Comparison of ENCODE assay signal across 8 cellular contexts in the genomic region with DNA sequence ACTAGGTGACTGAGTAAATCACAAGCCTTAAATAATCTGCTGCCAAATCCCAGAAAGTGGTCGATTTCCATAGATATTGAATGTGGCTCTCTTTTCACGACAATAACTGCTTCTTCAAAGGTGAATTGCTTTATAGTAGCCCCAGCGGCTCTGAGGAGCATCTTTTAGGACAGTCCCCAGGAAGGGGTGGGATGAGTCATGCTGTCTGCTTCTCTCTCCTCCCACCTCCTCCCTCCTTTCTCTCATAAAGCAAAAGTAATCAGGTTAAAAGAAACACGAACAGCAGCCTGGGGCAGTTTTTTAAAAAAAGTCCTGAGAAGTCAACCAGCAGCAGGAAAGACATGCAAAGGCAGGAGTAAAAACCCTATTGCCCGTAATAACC. TPM values are rescaled to one million over a fixed set of nuclear protein-coding genes. Genes with fewer than 3 reads are reported as not detected.
DNase-seq lines count a peak whose midpoint lies in the region; ATAC-seq and TF ChIP-seq lines count a peak whose summit lies in the region.

No MANE protein-coding gene starts in this region.

- peaks cover 31% of the 10 kb centered on the region for H3K4me1 ChIP-seq in SJCRH30

- H3K4me3 Mint-ChIP-seq in activated B cell treated with CpG ODN at 0.5 μM for 24 hours (peak overlapping the region; percentile 62), chondrocyte (ENCODE audit: unreplicated experiment) (peak overlapping the region; percentile 81), osteocyte (ENCODE audit: unreplicated experiment) (peak overlapping the region; percentile 81)

- no peaks in the 10 kb centered on the region for H3K9me3 ChIP-seq in SJCRH30 (replicated peaks)

- peak; percentile 23 for ATAC-seq in activated B cell treated with CpG ODN at 0.5 μM for 24 hours (ENCODE audit: low read depth)

- CTCF ChIA-PET in HEK293T (lab: Yijun Ruan, JAX) (no interaction called here), activated B cell treated with CpG ODN at 0.5 μM for 24 hours (lab: Charles Lee) (no interaction called here)

- intact Hi-C loops in activated B cell treated with CpG ODN at 0.5 μM for 24 hours (cut with micrococcal nuclease), result loop anchor here (2.0 to 10.0 kb wide), 7 partner anchors 25 to 1225 kb away; a partner anchor contains a TSS

- H3K27me3 ChIP-seq in SJCRH30, result no peaks in the 10 kb centered on the region

- H3K4me1 Mint-ChIP-seq in activated B cell treated with CpG ODN at 0.5 μM for 24 hours (peaks cover 42% of the 10 kb centered on the region), chondrocyte (ENCODE audit: low read depth) (peaks cover 32% of the 10 kb centered on the region), osteocyte (ENCODE audit: unreplicated experiment) (peaks cover 33% of the 10 kb centered on the region)

- H3K27ac Mint-ChIP-seq in activated B cell treated with CpG ODN at 0.5 μM for 24 hours (peak overlapping the region; percentile 22), chondrocyte (ENCODE audit: unreplicated experiment) (peak overlapping the region; percentile 90), osteocyte (ENCODE audit: unreplicated experiment) (peak overlapping the region; percentile 40)

- POLR2A ChIA-PET in HEK293T (lab: Yijun Ruan, JAX), result interaction anchor here (7.2 kb wide), 1 partner anchor 17 kb away, joined by 46 read pairs; a partner anchor contains a TSS
- POLR2A ChIA-PET in activated B cell treated with CpG ODN at 0.5 μM for 24 hours (lab: Charles Lee), result no interaction called here

- no peak overlapping the region for H3K4me3 ChIP-seq in SJCRH30

- H3K9me3 Mint-ChIP-seq in activated B cell treated with CpG ODN at 0.5 μM for 24 hours (no peaks in the 10 kb centered on the region), chondrocyte (ENCODE audit: low read depth) (no peaks in the 10 kb centered on the region), osteocyte (ENCODE audit: unreplicated experiment) (no peaks in the 10 kb centered on the region)

- TF ChIP-seq CTCF in activated B cell treated with CpG ODN at 0.5 μM for 24 hours (IDR thresholded peaks at IDR 0.05), result no peak
- peak; percentile 35 for TF ChIP-seq CTCF in chondrocyte (IDR thresholded peaks at IDR 0.05)
- TF ChIP-seq CTCF in osteocyte (IDR thresholded peaks at IDR 0.05), result no peak

- H3K36me3 ChIP-seq in SJCRH30, result no peaks in the 10 kb centered on the region

- H3K36me3 Mint-ChIP-seq in activated B cell treated with CpG ODN at 0.5 μM for 24 hours (ENCODE audit: low read depth) (peaks cover 2% of the 10 kb centered on the region), chondrocyte (ENCODE audit: low read depth) (peaks cover 3% of the 10 kb centered on the region), osteocyte (ENCODE audit: unreplicated experiment) (no peaks in the 10 kb centered on the region)

- DNase-seq in AG20443 (ENCODE audit: low spot score) (peak; percentile 51), HEK293T (ENCODE audit: extremely low spot score) (no peak), activated B cell treated with CpG ODN at 0.5 μM for 24 hours (no peak), chondrocyte (ENCODE audit: low spot score) (no peak), osteocyte (ENCODE audit: extremely low spot score, unreplicated experiment) (no peak), SKM-1 (lab: John Stamatoyannopoulos, UW; ENCODE audit: unreplicated experiment) (no peak), NCI-H524 treated with DMSO at 0.1 percent for 48 hours (lab: John Stamatoyannopoulos, UW) (no peak), SJCRH30 (no peak)

- H3K27ac ChIP-seq in SJCRH30, result no peak overlapping the region

- H3K27me3 Mint-ChIP-seq in activated B cell treated with CpG ODN at 0.5 μM for 24 hours (peaks cover 11% of the 10 kb centered on the region), chondrocyte (ENCODE audit: low read depth) (no peaks in the 10 kb centered on the region), osteocyte (ENCODE audit: unreplicated experiment) (no peaks in the 10 kb centered on the region)

TF ChIP-seq in HEK293T, 16 proteins besides CTCF, POLR2A, EP300 and RAD21:
- no peak for TF ChIP-seq ARNT (IDR thresholded peaks at IDR 0.05)
- peak; percentile 22; the same call in 1 of the 2 replicates for TF ChIP-seq ZNF384 (IDR thresholded peaks at IDR 0.05)

RNA-seq across cellular contexts. Expression of a gene that starts 1.8 kb away (rescaled TPM):
- total RNA-seq in activated B cell treated with CpG ODN at 0.5 μM for 24 hours, result 0.62 and 1.1 TPM in 2 replicates
- total RNA-seq in chondrocyte, result 10.4 to 13.0 TPM (median 11.6 TPM) in 3 replicates
- total RNA-seq in osteocyte, result 10.6 and 12.4 TPM in 2 replicates
- 1.3 and 2.4 TPM in 2 replicates for total RNA-seq in SJCRH30 (2014; rRNA removed; shearing (Covaris generic))

RNA-seq across cellular contexts. Expression of a gene that starts 18.1 kb away (rescaled TPM):
- total RNA-seq in activated B cell treated with CpG ODN at 0.5 μM for 24 hours (24.4 and 26.9 TPM in 2 replicates), chondrocyte (45.3 to 51.6 TPM (median 50.2 TPM) in 3 replicates), osteocyte (53.6 and 53.7 TPM in 2 replicates)
- total RNA-seq in SJCRH30 (2014; rRNA removed; shearing (Covaris generic)), result 18.5 and 20.3 TPM in 2 replicates

Comparison
In these comparisons a context has a peak if more than half of its experiments do, and no peak if none do; other contexts are left out.
1. H3K27ac Mint-ChIP-seq: peak in every context shown above with its lines; median percentile 90 in chondrocyte; 40 in osteocyte; 22 in activated B cell treated with CpG ODN at 0.5 μM for 24 hours.